Comparison of ENCODE assay signal across 21 cellular contexts in genomic region chr3:13822042-13822441, GRCh38. TPM values are rescaled to one million over a fixed set of nuclear protein-coding genes. Genes with fewer than 3 reads are reported as not detected.
A peak's percentile ranks its signal among the peaks of the same experiment; 100 is the strongest.
DNase-seq lines count a peak whose midpoint lies in the region; ATAC-seq and TF ChIP-seq lines count a peak whose summit lies in the region.
"Had no signal": no experiment of that assay in that cellular context is flagged by ENCODE, and none has a peak within 500 bp of the region (broad histone marks: within the 10 kb centered on the region; RNA-seq: fewer than 3 reads in every experiment).

No MANE protein-coding gene starts in this region.

- H3K36me3 ChIP-seq in HEK293 (ENCODE audit: control insufficient read depth in 2 of 2, insufficient read depth in 1 of 2, low read length in 2 of 2) (no peaks in the 10 kb centered on the region), kidney epithelial cell (ENCODE audit: control insufficient read depth, insufficient read depth, low read length) (peaks cover 2% of the 10 kb centered on the region)
- H3K36me3 ChIP-seq: gastroesophageal sphincter, pancreas, SJSA1 had no signal

- TF ChIP-seq CTCF in activated CD8-positive, alpha-beta T cell treated with anti-CD3 and anti-CD28 coated beads for 36 hours (IDR thresholded peaks at IDR 0.05), result no peak
- TF ChIP-seq CTCF in HEK293 (tag by site-specific recombination; IDR thresholded peaks at IDR 0.05) (no peak), kidney epithelial cell (IDR thresholded peaks at IDR 0.05; ENCODE audit: insufficient read depth, low read length, poor library complexity, severe bottlenecking) (no peak)

- peak; percentile 9 for DNase-seq in activated CD8-positive, alpha-beta T cell treated with anti-CD3 and anti-CD28 coated beads for 36 hours
- DNase-seq in activated CD8-positive, alpha-beta T cell treated with anti-CD3 and anti-CD28 coated beads, Interleukin-2, amount 10 ng/mL, durations not matched to agents 7 days and 5 days, result no peak
- DNase-seq in SW 1271 (lab: John Stamatoyannopoulos, UW) (peak; percentile 18 to 20), kidney epithelial cell (ENCODE audit: low read depth) (peak; percentile 25)
- DNase-seq: activated CD4-positive, CD25-positive, alpha-beta regulatory T cell treated with anti-CD3 and anti-CD28 coated beads, Interleukin-2, amount 50 U/mL, for 72 hours; amniotic stem cell; naive B cell; NCI-H1694; NCI-H446 treated with DMSO at 0.1 percent for 48 hours; pancreas; stimulated activated naive CD4-positive, alpha-beta T cell treated with Interleukin-2 at 50 U/mL for 16 hours; T-helper 9 cell had no signal

- peaks cover 2% of the 10 kb centered on the region for H3K27me3 ChIP-seq in kidney epithelial cell (ENCODE audit: control insufficient read depth, insufficient read depth, low read length)
- H3K27me3 ChIP-seq: pancreas, SJSA1 had no signal

- no peak for ATAC-seq in activated CD8-positive, alpha-beta T cell treated with anti-CD3 and anti-CD28 coated beads for 36 hours
- ATAC-seq in activated CD8-positive, alpha-beta T cell treated with anti-CD3 and anti-CD28 coated beads, Interleukin-2, amount 10 ng/mL, durations not matched to agents 7 days and 5 days, result no peak
- ATAC-seq in GM19463 (IDR thresholded peaks at IDR 0.05; ENCODE audit: unreplicated experiment) (no peak), GM18511 (IDR thresholded peaks at IDR 0.05; ENCODE audit: unreplicated experiment) (no peak), HG02885 (IDR thresholded peaks at IDR 0.05; ENCODE audit: poor library complexity, unreplicated experiment) (no peak)
- ATAC-seq: gastroesophageal sphincter, pancreas had no signal

- H3K4me1 Mint-ChIP-seq in activated CD8-positive, alpha-beta T cell treated with anti-CD3 and anti-CD28 coated beads for 36 hours (ENCODE audit: low read depth), result no peaks in the 10 kb centered on the region
- H3K4me1 Mint-ChIP-seq in activated CD8-positive, alpha-beta T cell treated with anti-CD3 and anti-CD28 coated beads, Interleukin-2, amount 10 ng/mL, durations not matched to agents 7 days and 5 days (ENCODE audit: low read depth), result no peaks in the 10 kb centered on the region
- H3K4me1 Mint-ChIP-seq: naive B cell had no signal

- no peak overlapping the region for H3K27ac ChIP-seq in HEK293 (ENCODE audit: extremely low read depth, low read depth, low read length)
- H3K27ac ChIP-seq: gastroesophageal sphincter, pancreas, SJSA1 had no signal

- no peaks in the 10 kb centered on the region for H3K27me3 Mint-ChIP-seq in activated CD8-positive, alpha-beta T cell treated with anti-CD3 and anti-CD28 coated beads for 36 hours
- no peaks in the 10 kb centered on the region for H3K27me3 Mint-ChIP-seq in activated CD8-positive, alpha-beta T cell treated with anti-CD3 and anti-CD28 coated beads, Interleukin-2, amount 10 ng/mL, durations not matched to agents 7 days and 5 days (ENCODE audit: low read depth)

- no peaks in the 10 kb centered on the region for H3K9me3 ChIP-seq in HEK293 (ENCODE audit: control insufficient read depth, insufficient read depth, low read depth, low read length)
- H3K9me3 ChIP-seq: pancreas, SJSA1 had no signal

- no peaks in the 10 kb centered on the region for H3K4me1 ChIP-seq in HEK293 (ENCODE audit: control insufficient read depth, insufficient read depth, low read length)
- H3K4me1 ChIP-seq: gastroesophageal sphincter, pancreas, SJSA1 had no signal

- H3K4me3 Mint-ChIP-seq in activated CD8-positive, alpha-beta T cell treated with anti-CD3 and anti-CD28 coated beads for 36 hours, result no peak overlapping the region
- no peak overlapping the region for H3K4me3 Mint-ChIP-seq in activated CD8-positive, alpha-beta T cell treated with anti-CD3 and anti-CD28 coated beads, Interleukin-2, amount 10 ng/mL, durations not matched to agents 7 days and 5 days
- H3K4me3 Mint-ChIP-seq: naive B cell had no signal

- CTCF ChIA-PET in activated CD8-positive, alpha-beta T cell treated with anti-CD3 and anti-CD28 coated beads for 36 hours (lab: Charles Lee), result no interaction called here
- CTCF ChIA-PET in activated CD8-positive, alpha-beta T cell treated with anti-CD3 and anti-CD28 coated beads, Interleukin-2, amount 10 ng/mL, durations not matched to agents 7 days and 5 days (lab: Charles Lee), result no interaction called here
- CTCF ChIA-PET in HEK293 (lab: Yijun Ruan, JAX), result no interaction called here

- no peak overlapping the region for H3K27ac Mint-ChIP-seq in activated CD8-positive, alpha-beta T cell treated with anti-CD3 and anti-CD28 coated beads for 36 hours
- no peak overlapping the region for H3K27ac Mint-ChIP-seq in activated CD8-positive, alpha-beta T cell treated with anti-CD3 and anti-CD28 coated beads, Interleukin-2, amount 10 ng/mL, durations not matched to agents 7 days and 5 days

- peaks cover 3% of the 10 kb centered on the region for H3K9me3 Mint-ChIP-seq in activated CD8-positive, alpha-beta T cell treated with anti-CD3 and anti-CD28 coated beads for 36 hours
- peaks cover 6% of the 10 kb centered on the region for H3K9me3 Mint-ChIP-seq in activated CD8-positive, alpha-beta T cell treated with anti-CD3 and anti-CD28 coated beads, Interleukin-2, amount 10 ng/mL, durations not matched to agents 7 days and 5 days (ENCODE audit: insufficient read depth)

- intact Hi-C loops in activated CD8-positive, alpha-beta T cell treated with anti-CD3 and anti-CD28 coated beads for 36 hours (cut with micrococcal nuclease), result no loop called here

- H3K36me3 Mint-ChIP-seq in activated CD8-positive, alpha-beta T cell treated with anti-CD3 and anti-CD28 coated beads for 36 hours (ENCODE audit: low read depth), result peaks cover 7% of the 10 kb centered on the region
- no peaks in the 10 kb centered on the region for H3K36me3 Mint-ChIP-seq in activated CD8-positive, alpha-beta T cell treated with anti-CD3 and anti-CD28 coated beads, Interleukin-2, amount 10 ng/mL, durations not matched to agents 7 days and 5 days (ENCODE audit: low read depth)

- POLR2A ChIA-PET in activated CD8-positive, alpha-beta T cell treated with anti-CD3 and anti-CD28 coated beads for 36 hours (lab: Charles Lee), result no interaction called here
- POLR2A ChIA-PET in activated CD8-positive, alpha-beta T cell treated with anti-CD3 and anti-CD28 coated beads, Interleukin-2, amount 10 ng/mL, durations not matched to agents 7 days and 5 days (lab: Charles Lee), result no interaction called here
- POLR2A ChIA-PET in HEK293 (lab: Yijun Ruan, JAX), result no interaction called here

- H3K4me3 ChIP-seq in HEK293 (ENCODE audit: low read depth, low read length) (no peak overlapping the region), kidney epithelial cell (ENCODE audit: low read depth, low read length) (no peak overlapping the region)
- H3K4me3 ChIP-seq: gastroesophageal sphincter, lung, pancreas, SJSA1 had no signal

TF ChIP-seq in HEK293, 187 proteins besides CTCF, POLR2A, EP300 and RAD21 (continues in another document):
- TF ChIP-seq ZNF514 (tag by site-specific recombination; IDR thresholded peaks at IDR 0.05) (no peak), ZNF311 (tag by site-specific recombination; IDR thresholded peaks at IDR 0.05; ENCODE audit: borderline replicate concordance) (no peak), ZNF248 (tag by site-specific recombination; IDR thresholded peaks at IDR 0.05) (no peak), ZNF140 (tag by site-specific recombination; IDR thresholded peaks at IDR 0.05) (peak; percentile 34; the same call in 1 of the 2 replicates), REST (tag by site-specific recombination; IDR thresholded peaks at IDR 0.05) (no peak), PATZ1 (tag by site-specific recombination; IDR thresholded peaks at IDR 0.05) (no peak)

RNA-seq across cellular contexts. Expression of gene WNT7A, which starts 57.8 kb away (rescaled TPM):
- under 1 TPM in 1 of 2 experiments, not detected in 1; 0.09 TPM for total RNA-seq in activated CD8-positive, alpha-beta T cell treated with anti-CD3 and anti-CD28 coated beads for 36 hours
- total RNA-seq in activated CD8-positive, alpha-beta T cell treated with anti-CD3 and anti-CD28 coated beads, Interleukin-2, amount 10 ng/mL, durations not matched to agents 7 days and 5 days, result not detected
- total RNA-seq in kidney epithelial cell, result 14.4 and 17.1 TPM in 2 replicates
- total RNA-seq: chondrocyte, SJSA1, skeletal muscle tissue had no signal

Comparison
In these comparisons a context has a peak if more than half of its experiments do, and no peak if none do; other contexts are left out.
1. RNA of gene WNT7A, which starts 57.8 kb away (total RNA-seq): 14.4 to 17.1 TPM in kidney epithelial cell; 0.09 TPM in activated CD8-positive, alpha-beta T cell treated with anti-CD3 and anti-CD28 coated beads for 36 hours and not detected in activated CD8-positive, alpha-beta T cell treated with anti-CD3 and anti-CD28 coated beads, Interleukin-2, amount 10 ng/mL, durations not matched to agents 7 days and 5 days; every median in the first group is over 10 times any median in the second.